In the genomic region with DNA sequence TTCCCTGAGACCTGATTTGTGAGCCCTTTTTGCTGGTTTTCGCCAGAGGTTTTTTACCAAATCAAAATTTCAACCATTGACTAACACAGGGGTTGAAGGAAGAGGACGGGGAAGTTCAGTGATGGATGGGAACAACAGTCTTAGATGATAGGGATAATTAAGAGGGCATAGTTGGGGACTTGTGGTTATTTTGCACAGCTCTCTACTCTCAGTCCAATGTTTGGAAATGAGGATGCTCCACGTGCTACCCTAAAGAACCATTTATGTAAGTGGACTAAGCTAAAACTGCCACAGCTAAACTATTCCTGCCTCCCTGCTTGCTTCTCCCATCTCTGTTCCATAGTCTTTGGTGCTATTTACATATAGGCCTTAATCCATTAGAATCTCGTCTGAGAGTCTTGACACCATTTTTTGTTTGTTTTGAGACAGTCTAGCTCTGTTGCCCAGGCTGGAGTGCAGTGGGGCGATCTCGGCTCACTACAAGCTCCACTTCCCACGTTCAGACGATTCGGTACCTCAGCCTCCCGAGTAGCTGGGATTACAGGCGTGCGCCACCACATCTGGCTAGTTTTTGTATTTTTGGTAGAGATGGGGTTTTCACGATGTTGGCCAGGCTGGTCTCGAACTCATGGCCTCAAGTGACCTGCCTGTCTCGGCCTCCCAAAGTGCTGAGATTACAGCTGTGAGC, we compare ENCODE assay signal across 9 cellular contexts. TPM values are rescaled to one million over a fixed set of nuclear protein-coding genes. Genes with fewer than 3 reads are reported as not detected.
DNase-seq lines count a peak whose midpoint lies in the region; ATAC-seq, FAIRE-seq and TF ChIP-seq lines count a peak whose summit lies in the region.
"Had no signal": no experiment of that assay in that cellular context is flagged by ENCODE, and none has a peak within 500 bp of the region (broad histone marks: within the 10 kb centered on the region; RNA-seq: fewer than 3 reads in every experiment).

No MANE protein-coding gene starts in this region.

- H3K4me1 Mint-ChIP-seq in activated T-cell treated with anti-CD3 and anti-CD28 coated beads, Interleukin-2, amount 50 U/mL, for 72 hours (ENCODE audit: low read depth), result peaks cover 26% of the 10 kb centered on the region
- peaks cover 26% of the 10 kb centered on the region for H3K4me1 Mint-ChIP-seq in type B pancreatic cell (ENCODE audit: unreplicated experiment)

- POLR2A ChIA-PET in HepG2 (lab: Yijun Ruan, JAX), result interaction anchor here (0.7 to 11.9 kb wide), 32 partner anchors 10 to 433 kb away, joined by 3 to 469 read pairs (median 4); partner anchors contain the start of genes ADAMTSL4, ANXA9, CA14 and ENSA

- TF ChIP-seq CTCF in adrenal gland (IDR thresholded peaks at IDR 0.05) (no peak), HepG2 (CRISPR knock-in tag; IDR thresholded peaks at IDR 0.05) (no peak), type B pancreatic cell (conservative IDR thresholded peaks at IDR 0.05) (no peak)

- peaks cover 50% of the 10 kb centered on the region for H3K79me2 ChIP-seq in HepG2 (ENCODE audit: insufficient read depth, low read length)

- TF ChIP-seq EP300 in HepG2 (IDR thresholded peaks at IDR 0.05; ENCODE audit: low read depth in 2 of 2, low read length in 2 of 2), result no peak
- no peak for TF ChIP-seq EP300 in HepG2 (CRISPR knock-in tag; IDR thresholded peaks at IDR 0.05; ENCODE audit: borderline replicate concordance)

- no peaks in the 10 kb centered on the region for H3K27me3 Mint-ChIP-seq in activated T-cell treated with anti-CD3 and anti-CD28 coated beads, Interleukin-2, amount 50 U/mL, for 72 hours (ENCODE audit: low read depth)
- no peaks in the 10 kb centered on the region for H3K27me3 Mint-ChIP-seq in type B pancreatic cell

- peak overlapping the region; percentile 90 to 99 for H3K4me3 Mint-ChIP-seq in activated T-cell treated with anti-CD3 and anti-CD28 coated beads, Interleukin-2, amount 50 U/mL, for 72 hours
- peak overlapping the region; percentile 90 for H3K4me3 Mint-ChIP-seq in type B pancreatic cell

- peaks cover 0 to under 1% of the 10 kb centered on the region in 2 donors for H3K9me3 Mint-ChIP-seq in activated T-cell treated with anti-CD3 and anti-CD28 coated beads, Interleukin-2, amount 50 U/mL, for 72 hours
- no peaks in the 10 kb centered on the region for H3K9me3 Mint-ChIP-seq in type B pancreatic cell

- TSS peak; percentile 93 for BruUV-seq in HepG2 (replicated peaks; lab: Mats Ljungman, UMichigan)

- H4K20me1 ChIP-seq in HepG2 (ENCODE audit: insufficient read depth, low read length), result peaks cover 40% of the 10 kb centered on the region

- in situ Hi-C loops in HepG2 (cut with HindIII; ENCODE audit: extremely low pct_ligation_motif_present, low pct_unique_long_range_greater_than_20kb), result no loop called here

- H3K36me3 ChIP-seq in adrenal gland (replicated peaks in 1 of 2) (peaks cover 0 to 26% of the 10 kb centered on the region in 2 donors), HepG2 (replicated peaks in 1 of 2; ENCODE audit: control insufficient read depth in 1 of 2, insufficient read depth in 2 of 2, low read length in 2 of 2) (peaks cover 0 to 29% of the 10 kb centered on the region in 2 experiments; a peak in 4 of 5 replicates)

- H3K4me2 ChIP-seq in HepG2 (ENCODE audit: low read depth, low read length), result peak overlapping the region; percentile 72

- intact Hi-C loops in adrenal gland (cut with DNase I) (loop anchor here (5.0 kb wide), 2 partner anchors 37 to 42 kb away; no protein-coding TSS in a partner anchor), HepG2 (cut with micrococcal nuclease; ENCODE audit: unreplicated experiment) (loop anchor here (2.0 to 5.0 kb wide), 2 partner anchors 32 to 41 kb away; no protein-coding TSS in a partner anchor)

- no peak for TF ChIP-seq RAD21 in HepG2 (CRISPR knock-in tag; IDR thresholded peaks at IDR 0.05)

- CTCF ChIA-PET in HepG2 (lab: Yijun Ruan, JAX; ENCODE audit: low intra/inter-chr PET ratio, low total read pairs), result interaction anchor here (1.2 kb wide), 1 partner anchor 42 kb away, joined by 5 read pairs; no protein-coding TSS in a partner anchor

- no peak overlapping the region for H2AFZ ChIP-seq in HepG2 (ENCODE audit: low read length)

- ATAC-seq in activated T-cell treated with anti-CD3 and anti-CD28 coated beads, Interleukin-2, amount 50 U/mL, for 72 hours (replicated peaks in 1 of 2), result no peak
- ATAC-seq in HepG2 (no peak), HG02981 (IDR thresholded peaks at IDR 0.05; ENCODE audit: unreplicated experiment) (no peak), GM21723 (IDR thresholded peaks at IDR 0.05; ENCODE audit: unreplicated experiment) (no peak), GM18517 (IDR thresholded peaks at IDR 0.05; ENCODE audit: unreplicated experiment) (no peak)

- DNase-seq in activated T-cell treated with anti-CD3 and anti-CD28 coated beads, Interleukin-2, amount 50 U/mL, for 72 hours, result no peak
- DNase-seq in activated T-cell treated with anti-CD3 and anti-CD28 coated beads, Interleukin-2, amount 50 U/mL, for 1 hour, result no peak
- DNase-seq in adrenal gland (peak in 1 of 7 donors; percentile 17), HepG2 (ENCODE audit: low spot score) (no peak), type B pancreatic cell (ENCODE audit: extremely low spot score, unreplicated experiment) (no peak)

- no peak for FAIRE-seq in HepG2 (lab: Jason Lieb, UNC)
- FAIRE-seq: colon had no signal

- peaks cover 34 to 40% of the 10 kb centered on the region in 2 donors for H3K36me3 Mint-ChIP-seq in activated T-cell treated with anti-CD3 and anti-CD28 coated beads, Interleukin-2, amount 50 U/mL, for 72 hours (ENCODE audit: insufficient read depth in 2 of 2)
- H3K36me3 Mint-ChIP-seq in type B pancreatic cell, result peaks cover 36% of the 10 kb centered on the region

- H3K27ac ChIP-seq in adrenal gland, result peak overlapping the region; percentile 83 to 100 (median 100)
- H3K27ac ChIP-seq in HepG2 (ENCODE audit: extremely low read length, insufficient read depth, low read length), result peak overlapping the region; percentile 85

- H3K9me3 ChIP-seq in adrenal gland (replicated peaks in 1 of 3) (no peaks in the 10 kb centered on the region), HepG2 (ENCODE audit: low read length) (no peaks in the 10 kb centered on the region)

- peak overlapping the region in 2 of 4 donors; percentile 27 to 96 for H3K4me3 ChIP-seq in adrenal gland
- H3K4me3 ChIP-seq in HepG2 (replicated peaks in 1 of 3; ENCODE audit: insufficient read depth in 1 of 3, low read depth in 2 of 3, low read length in 3 of 3), result peak overlapping the region; percentile 37 to 61 (median 57)

- H3K4me1 ChIP-seq in adrenal gland (replicated peaks in 1 of 2) (peaks cover 20 to 22% of the 10 kb centered on the region in 2 donors), HepG2 (ENCODE audit: insufficient read depth, low read length) (peaks cover 30% of the 10 kb centered on the region)

- H3K27ac Mint-ChIP-seq in activated T-cell treated with anti-CD3 and anti-CD28 coated beads, Interleukin-2, amount 50 U/mL, for 72 hours, result peak overlapping the region; percentile 72
- peak overlapping the region; percentile 93 for H3K27ac Mint-ChIP-seq in type B pancreatic cell

- WGBS in adrenal gland, 4 donors, result 64 to 73% (median 71%) methylated on average over 14 to 15 of the region's 15 CpGs
- 72% methylated on average over 15 of the region's 15 CpGs for WGBS in HepG2 (ENCODE audit: low lambda C conversion rate)

- peak overlapping the region; percentile 86 for H3K9ac ChIP-seq in HepG2 (ENCODE audit: insufficient read depth, low read depth, low read length)

- no peaks in the 10 kb centered on the region for H3K27me3 ChIP-seq in adrenal gland
- H3K27me3 ChIP-seq in HepG2 (ENCODE audit: control insufficient read depth in 1 of 2, insufficient read depth in 2 of 2, low read length in 2 of 2), result no peaks in the 10 kb centered on the region; a peak in 1 of 5 replicates

- TF ChIP-seq POLR2A in adrenal gland (IDR thresholded peaks at IDR 0.05) (no peak), HepG2 (IDR thresholded peaks at IDR 0.05; ENCODE audit: insufficient read depth in 1 of 2, low read depth in 2 of 2, low read length in 2 of 2) (no peak)

RNA-seq across cellular contexts. Expression of gene MCL1, which starts 0.7 kb away (rescaled TPM):
- 100 to 1,000 TPM; 373 to 495 TPM for total RNA-seq in activated T-cell treated with anti-CD3 and anti-CD28 coated beads, Interleukin-2, amount 50 U/mL, for 72 hours
- 100 to 1,000 TPM; 146 to 299 (median 207) TPM for total RNA-seq in adrenal gland
- polyA plus RNA-seq in adrenal gland, result 100 to 1,000 TPM in 1 of 3 donors, 10 to 100 TPM in 2; 57.4 to 187 (median 90.5) TPM
- 113 and 125 TPM in 2 replicates for total RNA-seq in HepG2 (2016; rRNA removed; fragmentation: Illumina TruSeq; extraction: Trizol)
- total RNA-seq in HepG2 (2016; cell fraction: cytosol; rRNA removed; fragmentation: Illumina TruSeq; extraction: Trizol; ENCODE audit: low read depth), result 16.3 and 19.0 TPM in 2 replicates
- 108 and 127 TPM in 2 replicates for total RNA-seq in HepG2 (2016; cell fraction: insoluble cytoplasmic fraction; rRNA removed; fragmentation: Illumina TruSeq; extraction: Trizol)
- 41.9 and 48.9 TPM in 2 replicates for total RNA-seq in HepG2 (2016; cell fraction: membrane; rRNA removed; fragmentation: Illumina TruSeq; extraction: Trizol)
- 150 and 151 TPM in 2 replicates for total RNA-seq in HepG2 (2016; cell fraction: nucleus; rRNA removed; fragmentation: Illumina TruSeq; extraction: Trizol)
- 69.5 and 70.6 TPM in 2 replicates for polyA plus RNA-seq in HepG2 (2011; rRNA removed)
- 40.6 and 51.3 TPM in 2 replicates for polyA plus RNA-seq in HepG2 (2011; cell fraction: cytosol; rRNA removed)
- 127 and 138 TPM in 2 replicates for polyA plus RNA-seq in HepG2 (2011; cell fraction: nucleus; rRNA removed)
- 59.5 and 80.1 TPM in 2 replicates for polyA plus RNA-seq in HepG2 (2012)
- polyA plus RNA-seq in HepG2 (2016; cell fraction: cytosol; fragmentation: Illumina TruSeq; extraction: Trizol; ENCODE audit: low read depth), result 5.6 and 6.4 TPM in 2 replicates
- polyA plus RNA-seq in HepG2 (2016; cell fraction: insoluble cytoplasmic fraction; fragmentation: Illumina TruSeq; extraction: Trizol; ENCODE audit: low read depth), result 99.4 and 100.0 TPM in 2 replicates
- polyA plus RNA-seq in HepG2 (2016; cell fraction: membrane; fragmentation: Illumina TruSeq; extraction: Trizol; ENCODE audit: low read depth), result 21.9 and 23.4 TPM in 2 replicates
- polyA plus RNA-seq in HepG2 (2016; cell fraction: nucleus; fragmentation: Illumina TruSeq; extraction: Trizol; ENCODE audit: insufficient read depth, low read depth), result 207 and 216 TPM in 2 replicates
- 65.4 and 90.8 TPM in 2 replicates for polyA minus RNA-seq in HepG2 (2011; rRNA and poly(A)+ RNA removed; ENCODE audit: low replicate concordance)
- 72.9 and 73.2 TPM in 2 replicates for polyA minus RNA-seq in HepG2 (2011; cell fraction: cytosol; rRNA and poly(A)+ RNA removed)
- polyA minus RNA-seq in HepG2 (2011; cell fraction: nucleus; rRNA and poly(A)+ RNA removed), result 152 and 196 TPM in 2 replicates
- total RNA-seq in type B pancreatic cell (ENCODE audit: low replicate concordance), result 187 and 280 TPM in 2 replicates

RNA-seq across cellular contexts. Expression of gene ADAMTSL4, which starts 30.9 kb away (rescaled TPM):
- 1 to 10 TPM in 1 of 2 donors, under 1 TPM in 1; 0.86 to 2.6 TPM for total RNA-seq in activated T-cell treated with anti-CD3 and anti-CD28 coated beads, Interleukin-2, amount 50 U/mL, for 72 hours
- total RNA-seq in adrenal gland (10 to 100 TPM in 4 of 8 donors, 1 to 10 TPM in 4; 4.5 to 34.4 (median 9.2) TPM), HepG2 (2016; rRNA removed; fragmentation: Illumina TruSeq; extraction: Trizol) (1.9 and 3.9 TPM in 2 replicates), type B pancreatic cell (ENCODE audit: low replicate concordance) (12.5 and 24.6 TPM in 2 replicates)
- polyA plus RNA-seq in adrenal gland (10 to 100 TPM in 2 of 3 donors, 1 to 10 TPM in 1; 1.7 to 31.4 (median 31.1) TPM), HepG2 (2011; rRNA removed) (15.1 and 16.4 TPM in 2 replicates)
- total RNA-seq in HepG2 (2016; cell fraction: cytosol; rRNA removed; fragmentation: Illumina TruSeq; extraction: Trizol; ENCODE audit: low read depth), result 1.3 and 1.4 TPM in 2 replicates
- 1.4 and 3.5 TPM in 2 replicates for total RNA-seq in HepG2 (2016; cell fraction: insoluble cytoplasmic fraction; rRNA removed; fragmentation: Illumina TruSeq; extraction: Trizol)
- total RNA-seq in HepG2 (2016; cell fraction: membrane; rRNA removed; fragmentation: Illumina TruSeq; extraction: Trizol), result 2.8 TPM in 2 replicates
- 5.1 and 8.0 TPM in 2 replicates for total RNA-seq in HepG2 (2016; cell fraction: nucleus; rRNA removed; fragmentation: Illumina TruSeq; extraction: Trizol)
- 7.9 and 8.3 TPM in 2 replicates for polyA plus RNA-seq in HepG2 (2011; cell fraction: cytosol; rRNA removed)
- polyA plus RNA-seq in HepG2 (2011; cell fraction: nucleus; rRNA removed), result 81.6 and 99.7 TPM in 2 replicates
- 6.4 and 10.9 TPM in 2 replicates for polyA plus RNA-seq in HepG2 (2012)
- 0.93 and 1.3 TPM in 2 replicates for polyA plus RNA-seq in HepG2 (2016; cell fraction: cytosol; fragmentation: Illumina TruSeq; extraction: Trizol; ENCODE audit: low read depth)
- 4.0 and 4.2 TPM in 2 replicates for polyA plus RNA-seq in HepG2 (2016; cell fraction: insoluble cytoplasmic fraction; fragmentation: Illumina TruSeq; extraction: Trizol; ENCODE audit: low read depth)
- 3.3 and 3.7 TPM in 2 replicates for polyA plus RNA-seq in HepG2 (2016; cell fraction: membrane; fragmentation: Illumina TruSeq; extraction: Trizol; ENCODE audit: low read depth)
- polyA plus RNA-seq in HepG2 (2016; cell fraction: nucleus; fragmentation: Illumina TruSeq; extraction: Trizol; ENCODE audit: insufficient read depth, low read depth), result 32.6 and 38.0 TPM in 2 replicates
- polyA minus RNA-seq in HepG2 (2011; rRNA and poly(A)+ RNA removed; ENCODE audit: low replicate concordance), result 5.9 and 8.8 TPM in 2 replicates
- polyA minus RNA-seq in HepG2 (2011; cell fraction: cytosol; rRNA and poly(A)+ RNA removed), result 5.3 and 6.0 TPM in 2 replicates
- 9.4 TPM in 2 replicates for polyA minus RNA-seq in HepG2 (2011; cell fraction: nucleus; rRNA and poly(A)+ RNA removed)

RNA-seq across cellular contexts. Expression of gene ENSA, which starts 49.3 kb away (rescaled TPM):
- total RNA-seq in activated T-cell treated with anti-CD3 and anti-CD28 coated beads, Interleukin-2, amount 50 U/mL, for 72 hours, result 100 to 1,000 TPM; 178 to 203 TPM
- total RNA-seq in adrenal gland, result 100 to 1,000 TPM in 5 of 8 donors, 10 to 100 TPM in 3; 91.8 to 167 (median 118) TPM
- 100 to 1,000 TPM in 2 of 3 donors, 10 to 100 TPM in 1; 100.0 to 215 (median 110) TPM for polyA plus RNA-seq in adrenal gland
- 111 and 137 TPM in 2 replicates for total RNA-seq in HepG2 (2016; rRNA removed; fragmentation: Illumina TruSeq; extraction: Trizol)
- total RNA-seq in HepG2 (2016; cell fraction: cytosol; rRNA removed; fragmentation: Illumina TruSeq; extraction: Trizol; ENCODE audit: low read depth), result 32.7 and 33.3 TPM in 2 replicates
- 104 and 136 TPM in 2 replicates for total RNA-seq in HepG2 (2016; cell fraction: insoluble cytoplasmic fraction; rRNA removed; fragmentation: Illumina TruSeq; extraction: Trizol)
- 71.0 and 79.7 TPM in 2 replicates for total RNA-seq in HepG2 (2016; cell fraction: membrane; rRNA removed; fragmentation: Illumina TruSeq; extraction: Trizol)
- total RNA-seq in HepG2 (2016; cell fraction: nucleus; rRNA removed; fragmentation: Illumina TruSeq; extraction: Trizol), result 59.2 and 64.7 TPM in 2 replicates
- polyA plus RNA-seq in HepG2 (2011; rRNA removed), result 54.5 and 55.1 TPM in 2 replicates
- polyA plus RNA-seq in HepG2 (2011; cell fraction: cytosol; rRNA removed), result 35.3 and 39.9 TPM in 2 replicates
- 18.3 and 19.1 TPM in 2 replicates for polyA plus RNA-seq in HepG2 (2011; cell fraction: nucleus; rRNA removed)
- polyA plus RNA-seq in HepG2 (2012), result 68.7 and 69.6 TPM in 2 replicates
- 46.8 and 50.7 TPM in 2 replicates for polyA plus RNA-seq in HepG2 (2016; cell fraction: cytosol; fragmentation: Illumina TruSeq; extraction: Trizol; ENCODE audit: low read depth)
- polyA plus RNA-seq in HepG2 (2016; cell fraction: insoluble cytoplasmic fraction; fragmentation: Illumina TruSeq; extraction: Trizol; ENCODE audit: low read depth), result 203 and 211 TPM in 2 replicates
- polyA plus RNA-seq in HepG2 (2016; cell fraction: membrane; fragmentation: Illumina TruSeq; extraction: Trizol; ENCODE audit: low read depth), result 87.0 and 96.1 TPM in 2 replicates
- 97.2 and 103 TPM in 2 replicates for polyA plus RNA-seq in HepG2 (2016; cell fraction: nucleus; fragmentation: Illumina TruSeq; extraction: Trizol; ENCODE audit: insufficient read depth, low read depth)
- 25.8 and 53.2 TPM in 2 replicates for polyA minus RNA-seq in HepG2 (2011; rRNA and poly(A)+ RNA removed; ENCODE audit: low replicate concordance)
- polyA minus RNA-seq in HepG2 (2011; cell fraction: cytosol; rRNA and poly(A)+ RNA removed), result 16.0 and 18.2 TPM in 2 replicates
- 34.9 and 47.6 TPM in 2 replicates for polyA minus RNA-seq in HepG2 (2011; cell fraction: nucleus; rRNA and poly(A)+ RNA removed)
- total RNA-seq in type B pancreatic cell (ENCODE audit: low replicate concordance), result 153 and 185 TPM in 2 replicates
